In genomic region chr21:42981862-42982261, GRCh38 we compare ENCODE assay signal across 14 cellular contexts. TPM values are rescaled to one million over a fixed set of nuclear protein-coding genes. Genes with fewer than 3 reads are reported as not detected.
"Had no signal": no experiment of that assay in that cellular context is flagged by ENCODE, and none has a peak within 500 bp of the region (broad histone marks: within the 10 kb centered on the region; RNA-seq: fewer than 3 reads in every experiment).

No MANE protein-coding gene starts in this region.

- H3K27me3 ChIP-seq: breast epithelium, transverse colon had no signal

- H3K4me3 Mint-ChIP-seq: activated CD4-positive, alpha-beta T cell treated with anti-CD3 and anti-CD28 coated beads, Interleukin-2, amount 10 ng/mL, durations not matched to agents 7 days and 5 days; activated naive CD8-positive, alpha-beta T cell treated with anti-CD3 and anti-CD28 coated beads, Interleukin-2, amount 10 ng/mL, durations not matched to agents 7 days and 5 days; natural killer cell had no signal

- DNase-seq: activated CD4-positive, alpha-beta T cell treated with anti-CD3 and anti-CD28 coated beads, Interleukin-2, amount 10 ng/mL, durations not matched to agents 7 days and 5 days; activated CD8-positive, alpha-beta memory T cell treated with anti-CD3 and anti-CD28 coated beads, Interleukin-2, amount 50 U/mL, for 48 hours; activated naive CD4-positive, alpha-beta T cell; activated naive CD8-positive, alpha-beta T cell treated with anti-CD3 and anti-CD28 coated beads, Interleukin-2, amount 10 ng/mL, durations not matched to agents 7 days and 5 days; islet precursor cell; natural killer cell; nucleus accumbens; small intestine; stimulated activated CD4-positive, alpha-beta T cell treated with anti-CD3 and anti-CD28 coated beads, Interleukin-4, amount 100 ng/mL, for 24 hours; stimulated activated CD8-positive, alpha-beta memory T cell treated with anti-CD3 and anti-CD28 coated beads, Interleukin-4, amount 100 ng/mL, for 48 hours; stimulated activated naive CD8-positive, alpha-beta T cell treated with anti-CD3 and anti-CD28 coated beads, Interleukin-15, Interleukin-2, amounts not matched to agents 100 U/mL and 50 U/mL, for 24 hours; transverse colon had no signal

- H3K27me3 Mint-ChIP-seq: activated CD4-positive, alpha-beta T cell treated with anti-CD3 and anti-CD28 coated beads, Interleukin-2, amount 10 ng/mL, durations not matched to agents 7 days and 5 days; activated naive CD8-positive, alpha-beta T cell treated with anti-CD3 and anti-CD28 coated beads, Interleukin-2, amount 10 ng/mL, durations not matched to agents 7 days and 5 days had no signal

- H3K9me3 Mint-ChIP-seq: activated naive CD8-positive, alpha-beta T cell treated with anti-CD3 and anti-CD28 coated beads, Interleukin-2, amount 10 ng/mL, durations not matched to agents 7 days and 5 days; natural killer cell had no signal

- H3K27ac Mint-ChIP-seq: activated naive CD8-positive, alpha-beta T cell treated with anti-CD3 and anti-CD28 coated beads, Interleukin-2, amount 10 ng/mL, durations not matched to agents 7 days and 5 days; natural killer cell had no signal

- H3K27ac ChIP-seq: breast epithelium, transverse colon had no signal

- ATAC-seq: stimulated activated naive CD8-positive, alpha-beta T cell treated with anti-CD3 and anti-CD28 coated beads, Interleukin-15, Interleukin-2, amounts not matched to agents 100 U/mL and 50 U/mL, for 24 hours had no signal

- H3K4me1 ChIP-seq: breast epithelium had no signal

- H3K36me3 ChIP-seq: breast epithelium, transverse colon had no signal

- H3K9me3 ChIP-seq: breast epithelium, transverse colon had no signal

- H3K4me3 ChIP-seq: breast epithelium, transverse colon had no signal

- H3K36me3 Mint-ChIP-seq: natural killer cell had no signal

RNA-seq across cellular contexts. Expression of gene ERVH48-1, which starts 56.4 kb away (rescaled TPM):
- total RNA-seq: breast epithelium, dermis microvascular lymphatic vessel endothelial cell, natural killer cell, transverse colon had no signal
- polyA plus RNA-seq: small intestine had no signal
